In the genomic region with DNA sequence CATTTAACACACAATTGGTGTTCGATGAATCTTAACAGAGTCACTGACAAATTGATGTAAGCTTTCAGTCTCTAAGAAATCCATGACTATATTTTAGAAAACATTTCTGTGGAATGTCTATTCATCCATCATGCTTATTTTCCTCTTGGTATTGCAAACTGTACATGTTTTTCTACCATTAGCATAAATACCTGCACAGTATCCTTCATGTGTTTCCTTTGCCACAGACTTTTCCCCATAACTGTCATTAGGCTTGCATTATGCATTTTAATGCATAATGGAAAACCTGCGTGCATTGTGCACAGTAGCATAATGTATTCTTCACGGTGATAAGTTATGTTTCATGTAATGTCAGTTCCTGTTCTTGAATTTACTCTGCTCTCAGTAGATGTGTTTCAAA, we compare ENCODE assay signal across 3 cellular contexts.
"Had no signal": no experiment of that assay in that cellular context is flagged by ENCODE, and none has a peak within 500 bp of the region (broad histone marks: within the 10 kb centered on the region; RNA-seq: fewer than 3 reads in every experiment).

No MANE protein-coding gene starts in this region.

- DNase-seq: GDM1, GF-D8 had no signal

- H3K4me3 ChIP-seq: GM12878 had no signal
